11 cellular contexts compared by ENCODE assay signal in genomic region chr15:39641187-39641889, GRCh38.
A peak's percentile ranks its signal among the peaks of the same experiment; 100 is the strongest.
DNase-seq lines count a peak whose midpoint lies in the region; ATAC-seq and TF ChIP-seq lines count a peak whose summit lies in the region.
"Had no signal": no experiment of that assay in that cellular context is flagged by ENCODE, and none has a peak within 500 bp of the region (broad histone marks: within the 10 kb centered on the region; RNA-seq: fewer than 3 reads in every experiment).

No MANE protein-coding gene starts in this region.

- no peaks in the 10 kb centered on the region for H3K4me1 ChIP-seq in HEK293 (ENCODE audit: control insufficient read depth, insufficient read depth, low read length)

- H3K4me1 Mint-ChIP-seq in T-helper 17 cell, result peaks cover 11% of the 10 kb centered on the region

- no peak overlapping the region for H3K4me3 ChIP-seq in HEK293 (ENCODE audit: low read depth, low read length)
- H3K4me3 ChIP-seq: tibial artery had no signal

- DNase-seq in A172 (ENCODE audit: low spot score) (peak; percentile 65), T-helper 17 cell (no peak), NCI-H187 (lab: John Stamatoyannopoulos, UW) (no peak), HEK293T (ENCODE audit: extremely low spot score) (no peak)
- DNase-seq: NCI-H2081; stimulated activated CD4-positive, alpha-beta T cell treated with anti-CD3 and anti-CD28 coated beads, Interleukin-4, amount 100 ng/mL, for 24 hours; tibial artery had no signal

- peak overlapping the region; percentile 51 for H3K4me3 Mint-ChIP-seq in T-helper 17 cell

- peak overlapping the region; percentile 91 for H3K27ac Mint-ChIP-seq in T-helper 17 cell

- POLR2A ChIA-PET in HEK293 (lab: Yijun Ruan, JAX) (no interaction called here), HEK293T (lab: Yijun Ruan, JAX) (no interaction called here)

- no peak overlapping the region for H3K27ac ChIP-seq in HEK293 (ENCODE audit: extremely low read depth, low read depth, low read length)
- H3K27ac ChIP-seq: tibial artery had no signal

- ATAC-seq in T-helper 17 cell (peak; percentile 94), esophagus mucosa (peak; percentile 62), HG02623 (IDR thresholded peaks at IDR 0.05; ENCODE audit: unreplicated experiment) (no peak), GM21717 (IDR thresholded peaks at IDR 0.05; ENCODE audit: unreplicated experiment) (no peak)

- no peaks in the 10 kb centered on the region for H3K36me3 ChIP-seq in HEK293 (ENCODE audit: control insufficient read depth in 2 of 2, insufficient read depth in 1 of 2, low read length in 2 of 2)
- H3K36me3 ChIP-seq: tibial artery had no signal

- no peak for TF ChIP-seq CTCF in HEK293 (tag by site-specific recombination; IDR thresholded peaks at IDR 0.05)

- H3K27me3 Mint-ChIP-seq in T-helper 17 cell, result no peaks in the 10 kb centered on the region

- H3K36me3 Mint-ChIP-seq in T-helper 17 cell (ENCODE audit: low read depth), result no peaks in the 10 kb centered on the region

- CTCF ChIA-PET in HEK293 (lab: Yijun Ruan, JAX), result no interaction called here
- CTCF ChIA-PET in HEK293T (lab: Yijun Ruan, JAX), result no interaction called here

- no peaks in the 10 kb centered on the region for H3K9me3 ChIP-seq in HEK293 (ENCODE audit: control insufficient read depth, insufficient read depth, low read depth, low read length)
- H3K9me3 ChIP-seq in T-helper 17 cell (ENCODE audit: control insufficient read depth, low read length, poor library complexity, severe bottlenecking), result no peaks in the 10 kb centered on the region
- H3K9me3 ChIP-seq: tibial artery had no signal

TF ChIP-seq in HEK293, 187 proteins besides CTCF, POLR2A, EP300 and RAD21:
- peak; percentile 85 for TF ChIP-seq BCL6B (tag by site-specific recombination; IDR thresholded peaks at IDR 0.05)
- no peak for TF ChIP-seq ZNF426 (tag by site-specific recombination; IDR thresholded peaks at IDR 0.05)
TF ChIP-seq in HEK293: peak in this region for 1.

TF ChIP-seq in HEK293T, 16 proteins besides CTCF, POLR2A, EP300 and RAD21:
- TF ChIP-seq HDGF (IDR thresholded peaks at IDR 0.05; ENCODE audit: borderline replicate concordance) (no peak), CTBP1 (IDR thresholded peaks at IDR 0.05; ENCODE audit: borderline replicate concordance) (no peak)

Comparison
In these comparisons a context has a peak if more than half of its experiments do, and no peak if none do; other contexts are left out.
1. ATAC-seq: peak in T-helper 17 cell (single experiment) and esophagus mucosa (single experiment); none in HG02623 (single experiment) and GM21717 (single experiment).